19 cellular contexts compared by ENCODE assay signal in genomic region chr4:55670695-55671094, GRCh38. TPM values are rescaled to one million over a fixed set of nuclear protein-coding genes. Genes with fewer than 3 reads are reported as not detected.
A peak's percentile ranks its signal among the peaks of the same experiment; 100 is the strongest.
DNase-seq lines count a peak whose midpoint lies in the region; ATAC-seq lines count a peak whose summit lies in the region.
"Had no signal": no experiment of that assay in that cellular context is flagged by ENCODE, and none has a peak within 500 bp of the region (broad histone marks: within the 10 kb centered on the region; RNA-seq: fewer than 3 reads in every experiment).

No MANE protein-coding gene starts in this region.

- H3K4me3 Mint-ChIP-seq in activated naive CD8-positive, alpha-beta T cell treated with anti-CD3 and anti-CD28 coated beads, Interleukin-2, amount 50 U/mL, for 24 hours, result no peak overlapping the region
- no peak overlapping the region for H3K4me3 Mint-ChIP-seq in activated T-helper 1 cell treated with anti-CD3 and anti-CD28 coated beads, Interleukin-12 subunit alpha, Interleukin-12 subunit beta, Interleukin-2, Interleukin-4 antibody, amounts not matched to agents 30 ng/mL and 10 ng/mL and 1 ng/mL, durations not matched to agents 14 hours and 24 hours and 36 hours
- H3K4me3 Mint-ChIP-seq: CD4-positive, alpha-beta memory T cell; GM23338; H9 had no signal

- peaks cover 7% of the 10 kb centered on the region for H3K9me3 Mint-ChIP-seq in activated naive CD8-positive, alpha-beta T cell treated with anti-CD3 and anti-CD28 coated beads, Interleukin-2, amount 50 U/mL, for 24 hours
- H3K9me3 Mint-ChIP-seq in activated T-helper 1 cell treated with anti-CD3 and anti-CD28 coated beads, Interleukin-12 subunit alpha, Interleukin-12 subunit beta, Interleukin-2, Interleukin-4 antibody, amounts not matched to agents 30 ng/mL and 10 ng/mL and 1 ng/mL, durations not matched to agents 14 hours and 24 hours and 36 hours, result no peaks in the 10 kb centered on the region
- H3K9me3 Mint-ChIP-seq: GM23338, H9 had no signal

- no peaks in the 10 kb centered on the region for H3K36me3 Mint-ChIP-seq in activated naive CD8-positive, alpha-beta T cell treated with anti-CD3 and anti-CD28 coated beads, Interleukin-2, amount 50 U/mL, for 24 hours (ENCODE audit: low read depth)
- no peaks in the 10 kb centered on the region for H3K36me3 Mint-ChIP-seq in activated T-helper 1 cell treated with anti-CD3 and anti-CD28 coated beads, Interleukin-12 subunit alpha, Interleukin-12 subunit beta, Interleukin-2, Interleukin-4 antibody, amounts not matched to agents 30 ng/mL and 10 ng/mL and 1 ng/mL, durations not matched to agents 14 hours and 24 hours and 36 hours (ENCODE audit: low read depth)
- H3K36me3 Mint-ChIP-seq: CD4-positive, alpha-beta memory T cell had no signal

- H3K4me1 Mint-ChIP-seq in activated naive CD8-positive, alpha-beta T cell treated with anti-CD3 and anti-CD28 coated beads, Interleukin-2, amount 50 U/mL, for 24 hours, result peaks cover 5% of the 10 kb centered on the region
- H3K4me1 Mint-ChIP-seq in activated T-helper 1 cell treated with anti-CD3 and anti-CD28 coated beads, Interleukin-12 subunit alpha, Interleukin-12 subunit beta, Interleukin-2, Interleukin-4 antibody, amounts not matched to agents 30 ng/mL and 10 ng/mL and 1 ng/mL, durations not matched to agents 14 hours and 24 hours and 36 hours (ENCODE audit: low read depth), result no peaks in the 10 kb centered on the region

- intact Hi-C loops in activated T-helper 1 cell treated with anti-CD3 and anti-CD28 coated beads, Interleukin-12 subunit alpha, Interleukin-12 subunit beta, Interleukin-2, Interleukin-4 antibody, amounts not matched to agents 30 ng/mL and 10 ng/mL and 1 ng/mL, durations not matched to agents 14 hours and 24 hours and 36 hours (cut with micrococcal nuclease), result no loop called here

- DNase-seq in OCI-M1 (lab: John Stamatoyannopoulos, UW) (peak; percentile 73), foreskin melanocyte (no peak)
- DNase-seq in activated naive CD8-positive, alpha-beta T cell treated with anti-CD3 and anti-CD28 coated beads, Interleukin-2, amount 50 U/mL, for 24 hours, result no peak
- DNase-seq in stimulated activated naive CD8-positive, alpha-beta T cell treated with anti-CD3 and anti-CD28 coated beads, Interleukin-15, Interleukin-2, amounts not matched to agents 100 U/mL and 50 U/mL, for 24 hours, result no peak
- DNase-seq in activated T-helper 1 cell treated with anti-CD3 and anti-CD28 coated beads, Interleukin-12 subunit alpha, Interleukin-12 subunit beta, Interleukin-2, Interleukin-4 antibody, amounts not matched to agents 30 ng/mL and 10 ng/mL and 1 ng/mL, durations not matched to agents 14 hours and 24 hours and 36 hours (ENCODE audit: low spot score), result no peak
- DNase-seq: 8988T; ACHN; C1 segment of cervical spinal cord; Caco-2; CD4-positive, alpha-beta memory T cell; DMS79; EL; GDM1; H9 had no signal

- ATAC-seq in activated naive CD8-positive, alpha-beta T cell treated with anti-CD3 and anti-CD28 coated beads, Interleukin-2, amount 50 U/mL, for 24 hours, result peak; percentile 24
- ATAC-seq in stimulated activated naive CD8-positive, alpha-beta T cell treated with anti-CD3 and anti-CD28 coated beads, Interleukin-15, Interleukin-2, amounts not matched to agents 100 U/mL and 50 U/mL, for 24 hours, result peak; percentile 28
- no peak for ATAC-seq in HG03460 (IDR thresholded peaks at IDR 0.05; ENCODE audit: unreplicated experiment)
- ATAC-seq: A549, GM12878, GM23338, HCT116 had no signal

- H3K27me3 Mint-ChIP-seq in activated naive CD8-positive, alpha-beta T cell treated with anti-CD3 and anti-CD28 coated beads, Interleukin-2, amount 50 U/mL, for 24 hours, result peaks cover 32% of the 10 kb centered on the region
- no peaks in the 10 kb centered on the region for H3K27me3 Mint-ChIP-seq in activated T-helper 1 cell treated with anti-CD3 and anti-CD28 coated beads, Interleukin-12 subunit alpha, Interleukin-12 subunit beta, Interleukin-2, Interleukin-4 antibody, amounts not matched to agents 30 ng/mL and 10 ng/mL and 1 ng/mL, durations not matched to agents 14 hours and 24 hours and 36 hours (ENCODE audit: insufficient read depth)

- H3K27ac Mint-ChIP-seq in activated naive CD8-positive, alpha-beta T cell treated with anti-CD3 and anti-CD28 coated beads, Interleukin-2, amount 50 U/mL, for 24 hours, result no peak overlapping the region
- no peak overlapping the region for H3K27ac Mint-ChIP-seq in activated T-helper 1 cell treated with anti-CD3 and anti-CD28 coated beads, Interleukin-12 subunit alpha, Interleukin-12 subunit beta, Interleukin-2, Interleukin-4 antibody, amounts not matched to agents 30 ng/mL and 10 ng/mL and 1 ng/mL, durations not matched to agents 14 hours and 24 hours and 36 hours
- H3K27ac Mint-ChIP-seq: CD4-positive, alpha-beta memory T cell; GM23338; H9 had no signal

RNA-seq across cellular contexts. Expression of gene NMU, which starts 34.6 kb away (rescaled TPM):
- total RNA-seq in activated T-helper 1 cell treated with anti-CD3 and anti-CD28 coated beads, Interleukin-12 subunit alpha, Interleukin-12 subunit beta, Interleukin-2, Interleukin-4 antibody, amounts not matched to agents 30 ng/mL and 10 ng/mL and 1 ng/mL, durations not matched to agents 14 hours and 24 hours and 36 hours, result 0.27 TPM in 1 of 2 replicates, not detected in the other
- total RNA-seq: Caco-2; CD4-positive, alpha-beta memory T cell; GM12878 had no signal
